Comparison of ENCODE assay signal across 3 cellular contexts in genomic region chr10:31026279-31026678, GRCh38. TPM values are rescaled to one million over a fixed set of nuclear protein-coding genes. Genes with fewer than 3 reads are reported as not detected.
A peak's percentile ranks its signal among the peaks of the same experiment; 100 is the strongest.
DNase-seq lines count a peak whose midpoint lies in the region; TF ChIP-seq lines count a peak whose summit lies in the region.
"Not testable (repeated sequence)": the region's sequence is repeated elsewhere in the genome, so short reads cannot be mapped to it uniquely, and the experiment has no call there.

No MANE protein-coding gene starts in this region.

- H3K4me3 ChIP-seq in HEK293 (ENCODE audit: low read depth, low read length) = not testable (repeated sequence)

- H3K36me3 ChIP-seq in HEK293 (ENCODE audit: control insufficient read depth in 2 of 2, insufficient read depth in 1 of 2, low read length in 2 of 2) = not testable (repeated sequence)

- H3K9me3 ChIP-seq in HEK293 (ENCODE audit: control insufficient read depth, insufficient read depth, low read depth, low read length) = not testable (repeated sequence)

- not testable (repeated sequence) for H3K4me1 Mint-ChIP-seq in activated CD4-positive, alpha-beta T cell treated with anti-CD3 and anti-CD28 coated beads, Interleukin-2, amount 10 ng/mL, durations not matched to agents 24 days and 14 days
- peaks cover 10% of the 10 kb centered on the region for H3K4me1 Mint-ChIP-seq in activated naive CD4-positive, alpha-beta T cell treated with anti-CD3 and anti-CD28 coated beads, Interleukin-2, amount 10 ng/mL, durations not matched to agents 7 days and 5 days

- not testable (repeated sequence) for H3K36me3 Mint-ChIP-seq in activated CD4-positive, alpha-beta T cell treated with anti-CD3 and anti-CD28 coated beads, Interleukin-2, amount 10 ng/mL, durations not matched to agents 24 days and 14 days (ENCODE audit: low read depth); activated naive CD4-positive, alpha-beta T cell treated with anti-CD3 and anti-CD28 coated beads, Interleukin-2, amount 10 ng/mL, durations not matched to agents 7 days and 5 days

- H3K27me3 Mint-ChIP-seq in activated CD4-positive, alpha-beta T cell treated with anti-CD3 and anti-CD28 coated beads, Interleukin-2, amount 10 ng/mL, durations not matched to agents 24 days and 14 days; activated naive CD4-positive, alpha-beta T cell treated with anti-CD3 and anti-CD28 coated beads, Interleukin-2, amount 10 ng/mL, durations not matched to agents 7 days and 5 days: not testable (repeated sequence)

- H3K27ac Mint-ChIP-seq in activated CD4-positive, alpha-beta T cell treated with anti-CD3 and anti-CD28 coated beads, Interleukin-2, amount 10 ng/mL, durations not matched to agents 24 days and 14 days = not testable (repeated sequence)
- peak overlapping the region; percentile 37 for H3K27ac Mint-ChIP-seq in activated naive CD4-positive, alpha-beta T cell treated with anti-CD3 and anti-CD28 coated beads, Interleukin-2, amount 10 ng/mL, durations not matched to agents 7 days and 5 days

- peaks cover 10% of the 10 kb centered on the region; the same call in 1 of the 2 replicates for H3K4me1 ChIP-seq in HEK293 (ENCODE audit: control insufficient read depth, insufficient read depth, low read length)

- DNase-seq in activated CD4-positive, alpha-beta T cell treated with anti-CD3 and anti-CD28 coated beads, Interleukin-2, amount 10 ng/mL, durations not matched to agents 24 days and 14 days = peak; percentile 26
- DNase-seq in activated naive CD4-positive, alpha-beta T cell treated with anti-CD3 and anti-CD28 coated beads, Interleukin-2, amount 10 ng/mL, durations not matched to agents 7 days and 5 days = not testable (repeated sequence)

- not testable (repeated sequence) for H3K9me3 Mint-ChIP-seq in activated CD4-positive, alpha-beta T cell treated with anti-CD3 and anti-CD28 coated beads, Interleukin-2, amount 10 ng/mL, durations not matched to agents 24 days and 14 days; activated naive CD4-positive, alpha-beta T cell treated with anti-CD3 and anti-CD28 coated beads, Interleukin-2, amount 10 ng/mL, durations not matched to agents 7 days and 5 days

- intact Hi-C loops in activated CD4-positive, alpha-beta T cell treated with anti-CD3 and anti-CD28 coated beads, Interleukin-2, amount 10 ng/mL, durations not matched to agents 24 days and 14 days (cut with micrococcal nuclease) = not testable (repeated sequence)

- H3K27ac ChIP-seq in HEK293 (ENCODE audit: extremely low read depth, low read depth, low read length) = not testable (repeated sequence)

- not testable (repeated sequence) for H3K4me3 Mint-ChIP-seq in activated CD4-positive, alpha-beta T cell treated with anti-CD3 and anti-CD28 coated beads, Interleukin-2, amount 10 ng/mL, durations not matched to agents 24 days and 14 days; activated naive CD4-positive, alpha-beta T cell treated with anti-CD3 and anti-CD28 coated beads, Interleukin-2, amount 10 ng/mL, durations not matched to agents 7 days and 5 days

- POLR2A ChIA-PET in HEK293 (lab: Yijun Ruan, JAX) = not testable (repeated sequence)

- TF ChIP-seq CTCF in HEK293 (tag by site-specific recombination; IDR thresholded peaks at IDR 0.05) = not testable (repeated sequence)

- CTCF ChIA-PET in HEK293 (lab: Yijun Ruan, JAX); activated naive CD4-positive, alpha-beta T cell treated with anti-CD3 and anti-CD28 coated beads, Interleukin-2, amount 10 ng/mL, durations not matched to agents 7 days and 5 days (lab: Charles Lee): not testable (repeated sequence)

TF ChIP-seq in HEK293, 187 proteins besides CTCF, POLR2A, EP300 and RAD21:
- TF ChIP-seq SCRT2 (tag by site-specific recombination; IDR thresholded peaks at IDR 0.05) (peak; percentile 82), SCRT1 (tag by site-specific recombination; IDR thresholded peaks at IDR 0.05; ENCODE audit: borderline replicate concordance) (peak; percentile 69), ZNF184 (tag by site-specific recombination; IDR thresholded peaks at IDR 0.05) (peak; percentile 65; the same call in 1 of the 2 replicates)

RNA-seq across cellular contexts. Expression of gene ZNF438, which starts 5.4 kb away (rescaled TPM):
- total RNA-seq in activated CD4-positive, alpha-beta T cell treated with anti-CD3 and anti-CD28 coated beads, Interleukin-2, amount 10 ng/mL, durations not matched to agents 24 days and 14 days = 2.4 and 3.2 TPM in 2 replicates
